In the genomic region with DNA sequence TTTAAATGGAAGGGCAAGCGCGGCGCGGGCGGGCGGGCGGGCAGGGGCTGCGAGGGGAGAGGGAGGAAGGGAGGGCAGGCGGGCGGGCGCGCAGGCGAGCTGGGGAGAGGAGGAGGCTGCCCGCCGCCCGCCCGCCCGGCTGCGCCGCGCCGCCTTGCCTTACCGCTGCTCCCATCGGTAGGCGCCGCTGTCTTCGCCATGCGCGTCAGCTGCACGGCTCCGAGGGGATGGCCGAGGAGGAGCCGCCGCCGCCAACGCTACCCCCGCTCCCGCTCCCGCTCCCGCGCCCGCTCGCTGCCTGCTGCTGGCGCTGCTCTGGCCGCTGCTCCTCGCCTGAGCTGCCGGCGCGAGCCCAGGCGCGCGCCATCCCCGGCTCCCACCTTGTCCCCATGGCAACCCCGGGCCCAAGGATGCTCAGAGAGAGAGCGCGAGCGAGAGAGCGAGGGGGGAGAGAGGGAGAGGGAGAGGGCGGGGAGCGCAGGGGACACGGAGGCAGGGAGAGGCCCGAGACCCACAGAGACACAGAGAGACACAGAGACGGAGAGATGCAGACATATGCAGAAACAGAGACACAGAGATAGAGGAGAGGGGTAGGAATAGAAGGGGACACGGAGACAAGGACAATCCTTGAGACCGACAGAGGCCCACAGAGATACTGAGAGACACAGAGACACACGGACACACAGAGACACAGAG, we compare ENCODE assay signal across 8 cellular contexts. TPM values are rescaled to one million over a fixed set of nuclear protein-coding genes. Genes with fewer than 3 reads are reported as not detected.
A peak's percentile ranks its signal among the peaks of the same experiment; 100 is the strongest.
DNase-seq lines count a peak whose midpoint lies in the region; ATAC-seq and TF ChIP-seq lines count a peak whose summit lies in the region.

No MANE protein-coding gene starts in this region.

- no peaks in the 10 kb centered on the region for H3K9me3 Mint-ChIP-seq in H9

- H3K27ac Mint-ChIP-seq in H9 = no peak overlapping the region

- H2BK15ac ChIP-seq in H9 (ENCODE audit: low read depth, low read length) = no peak overlapping the region

- H3K27me3 ChIP-seq in H9 (ENCODE audit: insufficient read depth, low read length) = peaks cover 42% of the 10 kb centered on the region

- no peak overlapping the region for H2BK120ac ChIP-seq in H9 (ENCODE audit: low read depth, low read length, poor library complexity, severe bottlenecking)

- peaks cover 51% of the 10 kb centered on the region for H3K27me3 Mint-ChIP-seq in H9 (ENCODE audit: low read depth)

- no peaks in the 10 kb centered on the region for H4K20me1 ChIP-seq in H9 (ENCODE audit: control insufficient read depth, insufficient read depth, insufficient read length)

- H4K5ac ChIP-seq in H9 (ENCODE audit: insufficient read length, low read depth, low read length) = no peak overlapping the region

- no peak overlapping the region for H4K91ac ChIP-seq in H9 (ENCODE audit: insufficient read length, low read depth, low read length)

- no peak overlapping the region for H3K56ac ChIP-seq in H9 (ENCODE audit: insufficient read length, low read depth, low read length)

- H3K4ac ChIP-seq in H9 (ENCODE audit: low read depth, low read length) = no peak overlapping the region

- H4K8ac ChIP-seq in H9 (replicated peaks; ENCODE audit: insufficient read length, low read depth, low read length) = no peak overlapping the region

- DNase-seq in Ammon's horn (ENCODE audit: low spot score) = peak; percentile 88
- DNase-seq in H9 = peak; percentile 79
- peak; percentile 82 for DNase-seq in NCI-H345 (lab: John Stamatoyannopoulos, UW)
- peak; percentile 75 to 77 for DNase-seq in activated CD4-positive, alpha-beta T cell treated with anti-CD3 and anti-CD28 coated beads for 4 hours
- peak; percentile 77 for DNase-seq in choroid plexus epithelial cell (ENCODE audit: low read depth)
- DNase-seq in left kidney (ENCODE audit: low read depth, low spot score) = peak; percentile 94
- peak; percentile 73 for DNase-seq in stimulated activated CD4-positive, alpha-beta T cell treated with anti-CD3 and anti-CD28 coated beads, Interleukin-1b, Interleukin-23, amount 100 ng/mL, for 48 hours

- no peak overlapping the region for H2BK12ac ChIP-seq in H9 (ENCODE audit: insufficient read length, low read depth, low read length)

- H3K23me2 ChIP-seq in H9 (ENCODE audit: insufficient read length, low read depth, low read length, poor library complexity, severe bottlenecking) = peaks cover 14% of the 10 kb centered on the region

- no peak overlapping the region for H3T11ph ChIP-seq in H9 (ENCODE audit: low read length)

- no peak for ATAC-seq in HG03135 (IDR thresholded peaks at IDR 0.05; ENCODE audit: unreplicated experiment)

- no peak overlapping the region for H3K23ac ChIP-seq in H9 (ENCODE audit: insufficient read length, low read depth, low read length)

- TF ChIP-seq CTCF in H9 (conservative IDR thresholded peaks at IDR 0.05) (peak; percentile 59), choroid plexus epithelial cell (conservative IDR thresholded peaks at IDR 0.05; ENCODE audit: low read depth, low read length) (peak; percentile 40)

- no peaks in the 10 kb centered on the region for H3K4me1 ChIP-seq in H9 (ENCODE audit: insufficient read depth, low read length)

- H3K14ac ChIP-seq in H9 (ENCODE audit: insufficient read depth, low read length) = no peak overlapping the region; the same call in 1 of the 2 replicates

- no peak overlapping the region for H2BK20ac ChIP-seq in H9 (ENCODE audit: low read depth, low read length, poor library complexity, severe bottlenecking)

- no peak overlapping the region for H3K18ac ChIP-seq in H9 (ENCODE audit: insufficient read length, low read depth, low read length)

- peaks cover 11 to 23% of the 10 kb centered on the region in 2 experiments for H3K4me1 Mint-ChIP-seq in H9

- H3K27ac ChIP-seq in H9 (ENCODE audit: insufficient read length, low read depth, low read length) = no peak overlapping the region

- no peaks in the 10 kb centered on the region for H3K79me2 ChIP-seq in H9 (ENCODE audit: insufficient read depth, low read length)

- no peak overlapping the region for H2AK5ac ChIP-seq in H9 (ENCODE audit: insufficient read length, low read length)

- peak overlapping the region; percentile 49 for H3K4me3 ChIP-seq in choroid plexus epithelial cell (ENCODE audit: low read depth, low read length)

- no peaks in the 10 kb centered on the region for H3K9me3 ChIP-seq in H9 (ENCODE audit: control insufficient read depth, low read depth, low read length)

- WGBS in H9 (ENCODE audit: extremely low coverage, insufficient read length, low lambda C conversion rate) = no CpG with 5 or more reads among the region's 66 CpGs

- H3K79me1 ChIP-seq in H9 (ENCODE audit: insufficient read depth, low read depth, low read length, poor library complexity, severe bottlenecking) = no peaks in the 10 kb centered on the region

- H3K9ac ChIP-seq in H9 (ENCODE audit: extremely low read depth, insufficient read length, low read length) = no peak overlapping the region

- no peak overlapping the region for H2AFZ ChIP-seq in H9 (ENCODE audit: low read length)

- peak overlapping the region; percentile 44 for H3K4me2 ChIP-seq in H9 (ENCODE audit: insufficient read depth, insufficient read length, low read length)

- H2BK5ac ChIP-seq in H9 (ENCODE audit: insufficient read length, low read length) = no peak overlapping the region

- H3K4me3 Mint-ChIP-seq in H9 = no peak overlapping the region

- H3K36me3 Mint-ChIP-seq in H9 (ENCODE audit: insufficient read depth in 1 of 3, low read depth in 3 of 3) = no peaks in the 10 kb centered on the region

RNA-seq across cellular contexts. Expression of a gene that starts 40.3 kb away (rescaled TPM):
- 32.3 and 33.2 TPM in 2 replicates for total RNA-seq in H9 (2021)

RNA-seq across cellular contexts. Expression of a gene that starts 43.0 kb away (rescaled TPM):
- 20.5 and 23.4 TPM in 2 replicates for total RNA-seq in H9 (2021)

RNA-seq across cellular contexts. Expression of a gene that starts 44.9 kb away (rescaled TPM):
- total RNA-seq in H9 (2021) = 2.8 and 2.9 TPM in 2 replicates
